2 cellular contexts compared by ENCODE assay signal in genomic region chr5:93225748-93226147, GRCh38.
TF ChIP-seq lines count a peak whose summit lies in the region.

No MANE protein-coding gene starts in this region.

TF ChIP-seq in SK-N-SH, 30 proteins besides CTCF, POLR2A, EP300 and RAD21 (continued from another document):
- no peak for TF ChIP-seq ELF1 (IDR thresholded peaks at IDR 0.05)
- TF ChIP-seq SMC3 (IDR thresholded peaks at IDR 0.05; ENCODE audit: low read depth, low read length): no peak
- TF ChIP-seq NFIC (IDR thresholded peaks at IDR 0.05; ENCODE audit: borderline replicate concordance): no peak
- no peak for TF ChIP-seq REST (IDR thresholded peaks at IDR 0.05; ENCODE audit: low read depth, low read length)
- no peak for TF ChIP-seq RXRA (IDR thresholded peaks at IDR 0.05; ENCODE audit: borderline replicate concordance, low read depth)
- no peak for TF ChIP-seq RCOR1 (IDR thresholded peaks at IDR 0.05; ENCODE audit: low read length)
- TF ChIP-seq GATA2 (CRISPR knock-in tag; IDR thresholded peaks at IDR 0.05): no peak
- no peak for TF ChIP-seq TAF1 (IDR thresholded peaks at IDR 0.05; ENCODE audit: borderline replicate concordance, low read depth, low read length)
- TF ChIP-seq NRF1 (IDR thresholded peaks at IDR 0.05; ENCODE audit: low read depth, low read length): no peak
TF ChIP-seq in SK-N-SH: peak in this region for 0.

TF ChIP-seq in SK-N-SH treated with all-trans-retinoic acid at 6 μM for 48 hours, 23 proteins besides CTCF, POLR2A, EP300 and RAD21 (continued from another document):
- TF ChIP-seq POU6F1 (CRISPR knock-in tag; IDR thresholded peaks at IDR 0.05; ENCODE audit: borderline replicate concordance, low read depth) (no peak), RARB (CRISPR knock-in tag; IDR thresholded peaks at IDR 0.05) (no peak)
